Comparison of ENCODE assay signal across 1 cellular context in the genomic region with DNA sequence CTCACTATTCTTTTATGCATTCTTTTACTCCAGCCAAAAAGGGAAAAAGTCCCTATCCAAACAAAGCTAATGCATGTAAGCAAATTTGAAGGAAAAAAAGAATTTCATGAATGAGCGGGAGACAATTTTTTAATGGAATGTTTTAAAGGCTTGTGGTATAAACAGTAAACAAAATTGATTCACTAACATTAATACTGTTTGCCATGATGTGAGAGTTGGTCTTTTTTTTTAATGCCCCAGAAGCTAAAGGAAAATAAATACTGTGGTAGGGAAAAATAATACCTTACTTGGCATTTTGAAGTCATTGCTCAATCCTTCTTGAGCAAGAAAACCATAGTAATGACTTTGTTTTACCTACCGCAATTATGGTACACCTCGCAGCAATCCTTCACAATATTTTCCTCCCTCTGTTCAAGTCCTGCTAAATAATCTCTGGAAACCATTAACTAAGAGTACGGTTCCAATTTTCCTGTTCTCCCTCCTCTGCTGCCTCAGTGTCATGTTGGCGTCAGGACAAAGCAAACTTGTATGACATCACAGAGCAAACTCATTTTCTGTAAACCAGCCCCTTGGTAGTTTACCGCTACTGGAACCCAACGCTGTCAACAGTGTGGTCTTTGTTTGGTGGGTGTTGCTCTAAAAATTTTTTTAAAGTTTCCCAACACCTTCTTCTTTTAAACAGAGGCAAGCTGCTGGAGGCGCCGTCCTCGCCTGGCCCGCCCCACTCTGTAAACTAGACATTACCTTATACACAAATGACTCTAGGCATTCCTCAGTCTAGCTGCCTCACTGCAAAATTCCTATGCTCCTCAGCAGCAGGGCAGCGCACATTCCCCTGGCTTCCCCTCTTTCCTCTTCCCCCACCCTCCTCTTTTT.
TF ChIP-seq lines count a peak whose summit lies in the region.

No MANE protein-coding gene starts in this region.

TF ChIP-seq in A549, 52 proteins besides CTCF, POLR2A, EP300 and RAD21 (continued from another document):
- TF ChIP-seq, protein P1, sequence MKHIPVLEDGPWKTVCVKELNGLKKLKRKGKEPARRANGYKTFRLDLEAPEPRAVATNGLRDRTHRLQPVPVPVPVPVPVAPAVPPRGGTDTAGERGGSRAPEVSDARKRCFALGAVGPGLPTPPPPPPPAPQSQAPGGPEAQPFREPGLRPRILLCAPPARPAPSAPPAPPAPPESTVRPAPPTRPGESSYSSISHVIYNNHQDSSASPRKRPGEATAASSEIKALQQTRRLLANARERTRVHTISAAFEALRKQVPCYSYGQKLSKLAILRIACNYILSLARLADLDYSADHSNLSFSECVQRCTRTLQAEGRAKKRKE (CRISPR knock-in tag; IDR thresholded peaks at IDR 0.05; ENCODE audit: low read depth) = no peak
- TF ChIP-seq CEBPB (IDR thresholded peaks at IDR 0.05) (peak; percentile 68 to 71; a peak in 2 of 4 replicates), CHD2 (IDR thresholded peaks at IDR 0.05; ENCODE audit: low read length, partially characterized antibody) (no peak)
TF ChIP-seq in A549: peak in this region for 4.
